Comparison of ENCODE assay signal across 22 cellular contexts in the genomic region with DNA sequence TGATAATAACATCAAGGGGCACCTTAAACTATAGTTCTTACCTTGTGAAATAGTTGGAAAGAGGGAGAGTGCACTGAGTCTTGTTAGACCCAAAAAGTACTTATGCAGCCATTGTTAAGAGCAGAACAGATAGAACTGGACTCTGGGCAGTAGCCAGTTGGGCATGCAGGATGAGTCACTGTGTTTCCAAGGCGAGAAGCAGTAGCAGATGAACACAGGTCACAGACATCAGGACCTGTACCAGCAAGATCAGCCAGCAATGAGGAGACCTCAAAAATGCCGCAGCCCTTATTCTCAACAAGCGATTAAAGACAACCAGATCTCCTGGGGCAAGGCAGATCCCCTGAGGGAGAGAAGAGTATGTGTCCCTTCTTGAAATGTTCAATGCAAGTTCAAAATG.
DNase-seq lines count a peak whose midpoint lies in the region; ATAC-seq, FAIRE-seq and TF ChIP-seq lines count a peak whose summit lies in the region.
"Had no signal": no experiment of that assay in that cellular context is flagged by ENCODE, and none has a peak within 500 bp of the region (broad histone marks: within the 10 kb centered on the region; RNA-seq: fewer than 3 reads in every experiment).

No MANE protein-coding gene starts in this region.

- H3K9me3 ChIP-seq in MG63 (no peaks in the 10 kb centered on the region), pancreas (no peaks in the 10 kb centered on the region)
- H3K9me3 ChIP-seq: BLaER1 treated with 17β-estradiol and CSF1 and Interleukin-3, amounts not matched to agents 10 nM and 100 nM; sigmoid colon; thyroid gland had no signal

- FAIRE-seq in pancreas (lab: Jason Lieb, UNC), result no peak
- FAIRE-seq: K562 had no signal

- H3K36me3 Mint-ChIP-seq in naive thymus-derived CD8-positive, alpha-beta T cell, result peaks cover 8 to 82% (median 65%) of the 10 kb centered on the region in 3 donors

- no peaks in the 10 kb centered on the region for H3K36me3 ChIP-seq in MG63
- no peaks in the 10 kb centered on the region for H3K36me3 ChIP-seq in pancreas
- H3K36me3 ChIP-seq: sigmoid colon, thyroid gland had no signal

- TF ChIP-seq CTCF in epithelial cell of esophagus (IDR thresholded peaks at IDR 0.05; ENCODE audit: insufficient read depth, low read depth, low read length, missing control alignments) (no peak), pancreas (IDR thresholded peaks at IDR 0.05) (no peak)

- H3K4me3 ChIP-seq in MG63 (no peak overlapping the region), epithelial cell of esophagus (ENCODE audit: low read length) (no peak overlapping the region), pancreas (no peak overlapping the region)
- H3K4me3 ChIP-seq: BLaER1 treated with 17β-estradiol and CSF1 and Interleukin-3, amounts not matched to agents 10 nM and 100 nM; K562; sigmoid colon; thyroid gland had no signal

- H3K27me3 ChIP-seq in MG63 (no peaks in the 10 kb centered on the region), pancreas (no peaks in the 10 kb centered on the region)
- H3K27me3 ChIP-seq: BLaER1 treated with 17β-estradiol and CSF1 and Interleukin-3, amounts not matched to agents 10 nM and 100 nM; sigmoid colon; thyroid gland had no signal

- no peaks in the 10 kb centered on the region for H3K9me3 Mint-ChIP-seq in naive thymus-derived CD8-positive, alpha-beta T cell
- H3K9me3 Mint-ChIP-seq: activated naive CD4-positive, alpha-beta T cell treated with anti-CD3 and anti-CD28 coated beads, Interleukin-2, amount 10 ng/mL, durations not matched to agents 7 days and 5 days; memory B cell had no signal

- peaks cover 7 to 40% (median 20%) of the 10 kb centered on the region in 4 donors for H3K4me1 Mint-ChIP-seq in naive thymus-derived CD8-positive, alpha-beta T cell
- H3K4me1 Mint-ChIP-seq: memory B cell had no signal

- POLR2A ChIA-PET in naive thymus-derived CD8-positive, alpha-beta T cell (lab: Charles Lee), result no interaction called here

- peak; percentile 6 for DNase-seq in ELF-1 (ENCODE audit: low read depth, low spot score)
- peak; percentile 9 for DNase-seq in MG63
- peak; percentile 27 for DNase-seq in epithelial cell of esophagus (ENCODE audit: low read depth)
- DNase-seq in naive thymus-derived CD8-positive, alpha-beta T cell, result no peak
- no peak for DNase-seq in NCI-H2171 (lab: John Stamatoyannopoulos, UW)
- DNase-seq in pancreas, result no peak
- DNase-seq: activated CD4-positive, alpha-beta T cell treated with anti-CD3 and anti-CD28 coated beads for 1 hour; activated CD8-positive, alpha-beta memory T cell treated with anti-CD3 and anti-CD28 coated beads, Interleukin-2, amount 50 U/mL, for 4 hours; activated naive CD4-positive, alpha-beta T cell treated with anti-CD3 and anti-CD28 coated beads, Interleukin-2, amount 10 ng/mL, durations not matched to agents 7 days and 5 days; central memory CD4-positive, alpha-beta T cell; DMS79; effector memory CD4-positive, alpha-beta T cell; SIG-M5; sigmoid colon; stimulated activated CD4-positive, alpha-beta T cell treated with anti-CD3 and anti-CD28 coated beads, Interleukin-4, amount 100 ng/mL, for 24 hours; thyroid gland had no signal

- no peaks in the 10 kb centered on the region for H3K4me1 ChIP-seq in pancreas
- H3K4me1 ChIP-seq: sigmoid colon, thyroid gland had no signal

- ATAC-seq in naive thymus-derived CD8-positive, alpha-beta T cell, result no peak
- ATAC-seq in pancreas (no peak), HG02870 (IDR thresholded peaks at IDR 0.05; ENCODE audit: unreplicated experiment) (no peak), HG03432 (IDR thresholded peaks at IDR 0.05; ENCODE audit: unreplicated experiment) (no peak)
- ATAC-seq: HCT116, K562 had no signal

- H3K27ac Mint-ChIP-seq in naive thymus-derived CD8-positive, alpha-beta T cell, result peak overlapping the region in 7 of 10 donors; percentile 33 to 74 (median 47)
- H3K27ac Mint-ChIP-seq: activated naive CD4-positive, alpha-beta T cell treated with anti-CD3 and anti-CD28 coated beads, Interleukin-2, amount 10 ng/mL, durations not matched to agents 7 days and 5 days; memory B cell had no signal

- H3K27me3 Mint-ChIP-seq in naive thymus-derived CD8-positive, alpha-beta T cell, result no peaks in the 10 kb centered on the region
- H3K27me3 Mint-ChIP-seq: activated naive CD4-positive, alpha-beta T cell treated with anti-CD3 and anti-CD28 coated beads, Interleukin-2, amount 10 ng/mL, durations not matched to agents 7 days and 5 days; memory B cell had no signal

- intact Hi-C loops in pancreas (cut with DNase I), result no loop called here

- 94% methylated on average over 3 of the region's 3 CpGs for WGBS in pancreas, 2 donors

- peak overlapping the region in 1 of 10 donors; percentile 20 for H3K4me3 Mint-ChIP-seq in naive thymus-derived CD8-positive, alpha-beta T cell
- H3K4me3 Mint-ChIP-seq: activated naive CD4-positive, alpha-beta T cell treated with anti-CD3 and anti-CD28 coated beads, Interleukin-2, amount 10 ng/mL, durations not matched to agents 7 days and 5 days; memory B cell had no signal

- no peak overlapping the region for H3K27ac ChIP-seq in pancreas
- H3K27ac ChIP-seq: BLaER1 treated with 17β-estradiol and CSF1 and Interleukin-3, amounts not matched to agents 10 nM and 100 nM; sigmoid colon; thyroid gland had no signal

Comparison
In these comparisons a context has a peak if more than half of its experiments do, and no peak if none do; other contexts are left out.
1. DNase-seq: peak in ELF-1 (single experiment), MG63 (single experiment) and epithelial cell of esophagus (single experiment); none in naive thymus-derived CD8-positive, alpha-beta T cell (0 of 10), NCI-H2171 (single experiment) and pancreas (0 of 6).